8 cellular contexts compared by ENCODE assay signal in the genomic region with DNA sequence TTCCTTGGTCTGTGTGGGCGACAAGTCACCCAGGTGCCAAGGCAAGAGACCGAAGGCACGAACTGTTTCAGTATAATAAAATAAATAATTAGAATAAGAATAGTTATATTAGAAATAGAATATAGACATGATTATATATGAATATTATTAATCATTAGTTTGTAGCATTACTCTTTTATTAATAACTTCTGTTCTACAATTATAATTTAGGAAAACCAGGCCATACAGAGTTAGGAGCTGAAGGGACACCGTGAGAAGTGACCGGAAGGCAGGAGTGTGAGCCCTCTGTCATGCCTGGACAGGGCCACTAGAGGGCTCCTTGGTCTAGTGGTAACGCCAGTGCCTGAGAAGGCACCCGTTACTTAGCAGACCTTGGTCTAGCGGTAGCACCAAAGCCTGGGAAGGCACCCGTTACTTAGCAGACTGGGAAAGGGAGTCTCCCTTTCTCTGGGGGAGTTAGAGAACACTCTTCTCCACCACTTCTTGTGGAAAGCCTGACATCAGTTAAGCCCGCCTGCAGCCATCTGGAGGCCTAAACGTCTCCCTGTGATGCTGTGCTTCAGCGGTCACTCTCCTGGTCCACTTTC. TPM values are rescaled to one million over a fixed set of nuclear protein-coding genes. Genes with fewer than 3 reads are reported as not detected.
DNase-seq lines count a peak whose midpoint lies in the region; ATAC-seq, FAIRE-seq and TF ChIP-seq lines count a peak whose summit lies in the region.
"Not testable (repeated sequence)": the region's sequence is repeated elsewhere in the genome, so short reads cannot be mapped to it uniquely, and the experiment has no call there.

No MANE protein-coding gene starts in this region.

- 30% methylated on average over 12 of the region's 12 CpGs for WGBS in A549 (ENCODE audit: missing lambda C conversion rate)
- WGBS in right lobe of liver (ENCODE audit: insufficient coverage, low coverage, low lambda C conversion rate, missing lambda C conversion rate), result 31% methylated on average over 10 of the region's 12 CpGs
- WGBS in spleen, 5 donors, result 47 to 56% (median 51%) methylated on average over 12 of the region's 12 CpGs

- not testable (repeated sequence) for H3K27me3 ChIP-seq in right lobe of liver
- peaks cover 0 to 43% (median 0%) of the 10 kb centered on the region in 7 donors for H3K27me3 ChIP-seq in spleen (replicated peaks in 1 of 7)

- H3K27ac Mint-ChIP-seq in activated T-cell treated with anti-CD3 and anti-CD28 coated beads, Interleukin-2, amount 50 U/mL, for 24 hours, result not testable (repeated sequence)

- POLR2A ChIA-PET in A549 (lab: Yijun Ruan, JAX), result interaction anchor here (1.0 kb wide), 1 partner anchor 517 kb away, joined by 3 read pairs; a partner anchor contains a TSS
- POLR2A ChIA-PET in RWPE1 (lab: Yijun Ruan, JAX; ENCODE audit: low non-redundant PET), result not testable (repeated sequence)

- not testable (repeated sequence) for H3K9me3 ChIP-seq in A549, right lobe of liver
- H3K9me3 ChIP-seq in spleen, result peaks cover 0 to 28% (median 22%) of the 10 kb centered on the region in 8 donors

- H3K27me3 Mint-ChIP-seq in activated T-cell treated with anti-CD3 and anti-CD28 coated beads, Interleukin-2, amount 50 U/mL, for 24 hours, result peaks cover 40% of the 10 kb centered on the region

- TF ChIP-seq CTCF in A549 (IDR thresholded peaks at IDR 0.05) (peak; percentile 72), GM12874 (IDR thresholded peaks at IDR 0.05; ENCODE audit: insufficient read depth, low read depth, low read length) (peak; percentile 83), RWPE1 (conservative IDR thresholded peaks at IDR 0.05; ENCODE audit: low read depth) (peak; percentile 92), epithelial cell of proximal tubule (conservative IDR thresholded peaks at IDR 0.05; ENCODE audit: low read depth, low read length) (peak; percentile 78), right lobe of liver (IDR thresholded peaks at IDR 0.05) (peak; percentile 72 to 90 (median 86)), spleen (IDR thresholded peaks at IDR 0.05 in 8 of 11, conservative IDR thresholded peaks at IDR 0.05 in 3 of 11) (peak in 10 of 11 experiments; percentile 39 to 88 (median 72))

- DNase-seq in A549 (ENCODE audit: low read depth in 1 of 2, low spot score in 1 of 2) (peak in 1 of 2 experiments; percentile 78), NCI-H128 (lab: John Stamatoyannopoulos, UW; ENCODE audit: unreplicated experiment) (peak; percentile 27), right lobe of liver (peak; percentile 74 to 79 (median 77)), spleen (peak; percentile 74)
- DNase-seq in RWPE1 (ENCODE audit: low spot score); epithelial cell of proximal tubule (ENCODE audit: low read depth): not testable (repeated sequence)
- DNase-seq in activated T-cell treated with anti-CD3 and anti-CD28 coated beads, Interleukin-2, amount 50 U/mL, for 24 hours, result peak; percentile 54

- not testable (repeated sequence) for TF ChIP-seq EP300 in A549 (IDR thresholded peaks at IDR 0.05)

- TF ChIP-seq POLR2A in A549 (IDR thresholded peaks at IDR 0.05; ENCODE audit: low read length); right lobe of liver (IDR thresholded peaks at IDR 0.05); spleen (IDR thresholded peaks at IDR 0.05): not testable (repeated sequence)

- intact Hi-C loops in right lobe of liver (cut with DNase I); spleen (cut with DNase I; ENCODE audit: low total_unique reads): not testable (repeated sequence)

- peak; percentile 67 to 77 for TF ChIP-seq RAD21 in A549 (conservative IDR thresholded peaks at IDR 0.05 in 1 of 2, IDR thresholded peaks at IDR 0.05 in 1 of 2)

- not testable (repeated sequence) for H3K36me3 Mint-ChIP-seq in activated T-cell treated with anti-CD3 and anti-CD28 coated beads, Interleukin-2, amount 50 U/mL, for 24 hours (ENCODE audit: low read depth)

- ATAC-seq in A549, result peak; percentile 87 to 94; a peak in 5 of 6 replicates
- ATAC-seq in right lobe of liver, result peak; percentile 68 to 75 (median 70)

- not testable (repeated sequence) for H3K4me3 Mint-ChIP-seq in activated T-cell treated with anti-CD3 and anti-CD28 coated beads, Interleukin-2, amount 50 U/mL, for 24 hours

- peak overlapping the region in 1 of 2 experiments; percentile 64; a peak in 3 of 6 replicates for H3K27ac ChIP-seq in A549
- H3K27ac ChIP-seq in RWPE1, right lobe of liver, spleen: not testable (repeated sequence)

- H3K36me3 ChIP-seq in right lobe of liver, spleen: not testable (repeated sequence)

- H3K4me3 ChIP-seq in A549, right lobe of liver, spleen: not testable (repeated sequence)
- peak overlapping the region; percentile 35 for H3K4me3 ChIP-seq in epithelial cell of proximal tubule (ENCODE audit: low read depth, low read length)

- FAIRE-seq in A549 (lab: Jason Lieb, UNC), result not testable (repeated sequence)

- not testable (repeated sequence) for H3K9me3 Mint-ChIP-seq in activated T-cell treated with anti-CD3 and anti-CD28 coated beads, Interleukin-2, amount 50 U/mL, for 24 hours

- not testable (repeated sequence) for H3K4me1 ChIP-seq in A549, right lobe of liver, spleen

- CTCF ChIA-PET in A549 (lab: Yijun Ruan, JAX) (interaction anchor here (0.6 to 2.7 kb wide), 34 partner anchors 8 to 428 kb away, joined by 3 to 13 read pairs (median 4); a partner anchor contains a TSS), RWPE1 (lab: Yijun Ruan, JAX) (interaction anchor here (0.5 to 1.5 kb wide), 8 partner anchors 10 to 910 kb away, joined by 3 to 6 read pairs (median 4); no protein-coding TSS in a partner anchor)

- peak overlapping the region; percentile 45 for H3K4me2 ChIP-seq in A549

- H3K4me1 Mint-ChIP-seq in activated T-cell treated with anti-CD3 and anti-CD28 coated beads, Interleukin-2, amount 50 U/mL, for 24 hours (ENCODE audit: low read depth), result not testable (repeated sequence)

TF ChIP-seq in A549, 52 proteins besides CTCF, POLR2A, EP300 and RAD21:
- peak; percentile 54 for TF ChIP-seq SMC3 (IDR thresholded peaks at IDR 0.05)

RNA-seq across cellular contexts. Expression of a gene that starts 16.6 kb away (rescaled TPM):
- 0.01 TPM in 2 replicates for polyA plus RNA-seq in A549 (2011; rRNA removed)
- polyA plus RNA-seq in A549 (2012; cell fraction: cytosol; rRNA removed), result under 0.01 TPM in 1 of 2 replicates, not detected in the other
- polyA plus RNA-seq in A549 (2012; cell fraction: nucleus; rRNA removed), result under 0.01 and 0.01 TPM in 2 replicates
- polyA plus RNA-seq in A549 (2017; fragmentation: RNase III; extraction: RNeasy Plus Mini Kit Qiagen cat#74134 plus additional on column Dnase treatment), result 0.01 to 0.03 TPM (median 0.03 TPM) in 3 replicates
- polyA minus RNA-seq in A549 (2011; rRNA and poly(A)+ RNA removed), result not detected in 2 replicates
- 0.07 and 0.23 TPM in 2 replicates for total RNA-seq in epithelial cell of proximal tubule
- total RNA-seq in right lobe of liver, result not detected
- not detected for total RNA-seq in spleen
- polyA plus RNA-seq in spleen, result under 1 TPM in 1 of 3 donors, not detected in 2; under 0.01 TPM

RNA-seq across cellular contexts. Expression of a gene that starts 54.0 kb away (rescaled TPM):
- polyA plus RNA-seq in A549 (2011; rRNA removed) (19.9 and 26.1 TPM in 2 replicates), A549 (2017; fragmentation: RNase III; extraction: RNeasy Plus Mini Kit Qiagen cat#74134 plus additional on column Dnase treatment) (18.8 to 22.7 TPM (median 21.0 TPM) in 3 replicates), spleen (10 to 100 TPM; 18.4 to 39.5 (median 20.1) TPM)
- 14.4 and 18.0 TPM in 2 replicates for polyA plus RNA-seq in A549 (2012; cell fraction: cytosol; rRNA removed)
- polyA plus RNA-seq in A549 (2012; cell fraction: nucleus; rRNA removed), result 29.1 and 35.3 TPM in 2 replicates
- polyA minus RNA-seq in A549 (2011; rRNA and poly(A)+ RNA removed), result 26.9 and 33.3 TPM in 2 replicates
- total RNA-seq in epithelial cell of proximal tubule (56.7 and 61.1 TPM in 2 replicates), right lobe of liver (10 to 100 TPM; 44.5 to 73.1 (median 62.1) TPM), spleen (10 to 100 TPM; 65.3 to 95.8 (median 77.0) TPM)
